Comparison of ENCODE assay signal across 23 cellular contexts in the genomic region with DNA sequence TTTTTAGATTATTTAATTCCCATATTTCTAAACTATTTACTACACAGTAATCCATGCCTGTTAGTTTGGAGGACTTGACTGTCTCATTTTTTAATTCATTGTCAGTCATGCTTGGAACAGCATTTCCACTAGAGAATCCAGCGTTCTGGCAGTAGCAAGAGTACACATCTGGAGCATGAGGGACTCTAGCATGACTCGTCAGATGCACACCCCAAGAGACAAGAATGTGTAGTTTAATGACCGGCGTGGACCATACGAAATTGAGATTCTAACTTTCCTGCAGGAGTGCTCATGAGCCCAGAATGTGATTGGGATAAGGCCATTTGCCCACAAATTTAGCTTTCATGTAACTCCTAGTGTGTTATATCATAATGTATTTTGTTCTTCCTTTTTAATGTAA. TPM values are rescaled to one million over a fixed set of nuclear protein-coding genes. Genes with fewer than 3 reads are reported as not detected.
DNase-seq lines count a peak whose midpoint lies in the region; ATAC-seq and TF ChIP-seq lines count a peak whose summit lies in the region.
"Had no signal": no experiment of that assay in that cellular context is flagged by ENCODE, and none has a peak within 500 bp of the region (broad histone marks: within the 10 kb centered on the region; RNA-seq: fewer than 3 reads in every experiment).

No MANE protein-coding gene starts in this region.

- H3K9me2 ChIP-seq in PC-3 (replicated peaks; ENCODE audit: low read length), result no peaks in the 10 kb centered on the region

- no peak overlapping the region for H3K4me3 ChIP-seq in PC-3 (ENCODE audit: low read length)
- no peak overlapping the region for H3K4me3 ChIP-seq in tibial artery
- H3K4me3 ChIP-seq: SJCRH30, thoracic aorta had no signal

- no peaks in the 10 kb centered on the region for H3F3A ChIP-seq in PC-3 (ENCODE audit: low read length, unreplicated experiment)

- CTCF ChIA-PET in PC-3 (lab: Charles Lee), result no interaction called here

- DNase-seq in AG08395 (ENCODE audit: low spot score), result peak; percentile 63
- peak; percentile 64 for DNase-seq in GM03348 (ENCODE audit: low spot score)
- DNase-seq in PC-3, result peak; percentile 16
- peak; percentile 31 for DNase-seq in fibroblast of peridontal ligament (ENCODE audit: extremely low read depth)
- no peak for DNase-seq in tibial artery
- DNase-seq: activated CD4-positive, alpha-beta T cell treated with anti-CD3 and anti-CD28 coated beads, Interleukin-2, amount 10 ng/mL, durations not matched to agents 7 days and 5 days; activated naive CD8-positive, alpha-beta T cell treated with anti-CD3 and anti-CD28 coated beads, Interleukin-2, amount 50 U/mL, for 24 hours; glutamatergic neuron; NCI-H1048; NCI-H1930; NCI-H226; NCI-H82; SJCRH30; stimulated activated CD4-positive, alpha-beta T cell treated with anti-CD3 and anti-CD28 coated beads, Interleukin-1b, Interleukin-23, amount 100 ng/mL, for 48 hours; stimulated activated naive CD4-positive, alpha-beta T cell had no signal

- POLR2A ChIA-PET in PC-3 (lab: Charles Lee; ENCODE audit: unreplicated experiment), result no interaction called here

- H3K79me2 ChIP-seq in PC-3 (ENCODE audit: low read length), result no peaks in the 10 kb centered on the region
- H3K79me2 ChIP-seq: parathyroid adenoma had no signal

- TF ChIP-seq CTCF in PC-3 (conservative IDR thresholded peaks at IDR 0.05; ENCODE audit: low read depth, low read length) (no peak), tibial artery (IDR thresholded peaks at IDR 0.05) (no peak)

- H3K9me3 ChIP-seq in PC-3 (ENCODE audit: low read length) (no peaks in the 10 kb centered on the region), tibial artery (no peaks in the 10 kb centered on the region)
- H3K9me3 ChIP-seq: SJCRH30, thoracic aorta had no signal

- H4K20me1 ChIP-seq in PC-3 (ENCODE audit: low read length), result no peaks in the 10 kb centered on the region

- H3K27me3 ChIP-seq in PC-3 (ENCODE audit: low read length) (no peaks in the 10 kb centered on the region), tibial artery (no peaks in the 10 kb centered on the region)
- H3K27me3 ChIP-seq: SJCRH30 had no signal

- H3K9ac ChIP-seq in PC-3 (ENCODE audit: low read length), result no peak overlapping the region
- H3K9ac ChIP-seq: KMS-11, parathyroid adenoma had no signal

- no TSS peak for BruUV-seq in PC-3 (replicated peaks; lab: Mats Ljungman, UMichigan)

- H3K4me2 ChIP-seq in PC-3 (ENCODE audit: low read length), result no peak overlapping the region
- H3K4me2 ChIP-seq: KMS-11 had no signal

- intact Hi-C loops in PC-3 (cut with micrococcal nuclease) (no loop called here), tibial artery (cut with DNase I; ENCODE audit: low total_unique reads) (no loop called here)

- no peak overlapping the region for H3K27ac ChIP-seq in PC-3 (ENCODE audit: low read length)
- no peak overlapping the region for H3K27ac ChIP-seq in tibial artery
- H3K27ac ChIP-seq: KMS-11, parathyroid adenoma, SJCRH30, thoracic aorta, VCaP had no signal

- no peaks in the 10 kb centered on the region for H3K4me1 ChIP-seq in PC-3 (ENCODE audit: insufficient read depth, low read length)
- H3K4me1 ChIP-seq in tibial artery, result no peaks in the 10 kb centered on the region
- H3K4me1 ChIP-seq: parathyroid adenoma, SJCRH30 had no signal

- no peak for ATAC-seq in PC-3
- ATAC-seq in GM21529 (IDR thresholded peaks at IDR 0.05; ENCODE audit: unreplicated experiment), result no peak
- ATAC-seq in GM19467 (IDR thresholded peaks at IDR 0.05; ENCODE audit: unreplicated experiment), result no peak
- ATAC-seq in HG02870 (IDR thresholded peaks at IDR 0.05; ENCODE audit: unreplicated experiment), result no peak
- ATAC-seq: activated naive CD8-positive, alpha-beta T cell treated with anti-CD3 and anti-CD28 coated beads, Interleukin-2, amount 50 U/mL, for 24 hours; natural killer cell treated with Interleukin-12 subunit alpha and Interleukin-12 subunit beta and Interleukin-15 and Interleukin-18, amount 100 ng/mL, for 72 hours had no signal

- no peaks in the 10 kb centered on the region for H3K36me3 ChIP-seq in PC-3 (ENCODE audit: low read depth, low read length)
- H3K36me3 ChIP-seq in tibial artery, result peaks cover 0 to 8% (median 8%) of the 10 kb centered on the region in 3 donors
- H3K36me3 ChIP-seq: SJCRH30, thoracic aorta had no signal

- H2AFZ ChIP-seq in PC-3 (ENCODE audit: low read length), result no peak overlapping the region
- H2AFZ ChIP-seq: parathyroid adenoma had no signal

RNA-seq across cellular contexts. Expression of a gene that starts 48.9 kb away (rescaled TPM):
- total RNA-seq in PC-3 (2014; rRNA removed), result 7.8 and 9.6 TPM in 2 replicates

RNA-seq across cellular contexts. Expression of a gene that starts 49.3 kb away (rescaled TPM):
- 8.5 and 12.0 TPM in 2 replicates for total RNA-seq in PC-3 (2014; rRNA removed)

Comparison
In these comparisons a context has a peak if more than half of its experiments do, and no peak if none do; other contexts are left out.
1. DNase-seq: peak in AG08395 (single experiment), GM03348 (single experiment), PC-3 (single experiment) and fibroblast of peridontal ligament (single experiment); none in tibial artery (0 of 2).